1 cellular context compared by ENCODE assay signal in the genomic region with DNA sequence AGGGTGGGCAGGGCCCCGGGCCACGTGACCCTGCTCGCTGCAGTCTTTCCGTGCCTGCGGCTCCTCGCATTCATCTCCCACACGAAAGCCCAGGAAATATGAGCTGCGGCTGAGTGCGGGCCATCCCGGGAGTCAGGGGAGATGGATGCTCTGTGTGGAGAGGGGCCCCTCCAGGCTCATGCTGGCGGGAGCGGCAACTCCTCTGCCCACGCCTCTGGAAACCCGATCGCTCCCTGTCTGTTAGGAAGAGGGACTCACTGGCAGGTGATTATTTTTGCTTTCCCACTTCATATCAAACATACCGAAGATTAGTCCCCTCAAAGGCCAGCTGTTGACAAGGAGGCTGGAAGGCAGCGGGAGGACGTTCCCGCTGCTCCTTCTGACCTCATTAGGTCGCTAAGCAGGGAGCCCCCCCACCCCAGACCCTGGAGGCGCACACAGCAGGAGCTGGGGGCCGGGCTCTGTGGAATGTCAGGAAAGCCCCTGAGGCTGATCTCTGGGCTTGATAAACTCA.
TF ChIP-seq lines count a peak whose summit lies in the region.

No MANE protein-coding gene starts in this region.

TF ChIP-seq in GM23338, 12 proteins besides CTCF, POLR2A, EP300 and RAD21:
- TF ChIP-seq, protein P1, sequence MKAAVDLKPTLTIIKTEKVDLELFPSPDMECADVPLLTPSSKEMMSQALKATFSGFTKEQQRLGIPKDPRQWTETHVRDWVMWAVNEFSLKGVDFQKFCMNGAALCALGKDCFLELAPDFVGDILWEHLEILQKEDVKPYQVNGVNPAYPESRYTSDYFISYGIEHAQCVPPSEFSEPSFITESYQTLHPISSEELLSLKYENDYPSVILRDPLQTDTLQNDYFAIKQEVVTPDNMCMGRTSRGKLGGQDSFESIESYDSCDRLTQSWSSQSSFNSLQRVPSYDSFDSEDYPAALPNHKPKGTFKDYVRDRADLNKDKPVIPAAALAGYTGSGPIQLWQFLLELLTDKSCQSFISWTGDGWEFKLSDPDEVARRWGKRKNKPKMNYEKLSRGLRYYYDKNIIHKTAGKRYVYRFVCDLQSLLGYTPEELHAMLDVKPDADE (IDR thresholded peaks at IDR 0.05) = no peak
- no peak for TF ChIP-seq EZH2phosphoT487 (IDR thresholded peaks at IDR 0.05; ENCODE audit: unreplicated experiment)
- TF ChIP-seq ZNF114 (CRISPR knock-in tag; IDR thresholded peaks at IDR 0.05) = no peak
- TF ChIP-seq ZNF331 (CRISPR knock-in tag; IDR thresholded peaks at IDR 0.05; ENCODE audit: low read depth) = no peak
- TF ChIP-seq, protein P2, sequence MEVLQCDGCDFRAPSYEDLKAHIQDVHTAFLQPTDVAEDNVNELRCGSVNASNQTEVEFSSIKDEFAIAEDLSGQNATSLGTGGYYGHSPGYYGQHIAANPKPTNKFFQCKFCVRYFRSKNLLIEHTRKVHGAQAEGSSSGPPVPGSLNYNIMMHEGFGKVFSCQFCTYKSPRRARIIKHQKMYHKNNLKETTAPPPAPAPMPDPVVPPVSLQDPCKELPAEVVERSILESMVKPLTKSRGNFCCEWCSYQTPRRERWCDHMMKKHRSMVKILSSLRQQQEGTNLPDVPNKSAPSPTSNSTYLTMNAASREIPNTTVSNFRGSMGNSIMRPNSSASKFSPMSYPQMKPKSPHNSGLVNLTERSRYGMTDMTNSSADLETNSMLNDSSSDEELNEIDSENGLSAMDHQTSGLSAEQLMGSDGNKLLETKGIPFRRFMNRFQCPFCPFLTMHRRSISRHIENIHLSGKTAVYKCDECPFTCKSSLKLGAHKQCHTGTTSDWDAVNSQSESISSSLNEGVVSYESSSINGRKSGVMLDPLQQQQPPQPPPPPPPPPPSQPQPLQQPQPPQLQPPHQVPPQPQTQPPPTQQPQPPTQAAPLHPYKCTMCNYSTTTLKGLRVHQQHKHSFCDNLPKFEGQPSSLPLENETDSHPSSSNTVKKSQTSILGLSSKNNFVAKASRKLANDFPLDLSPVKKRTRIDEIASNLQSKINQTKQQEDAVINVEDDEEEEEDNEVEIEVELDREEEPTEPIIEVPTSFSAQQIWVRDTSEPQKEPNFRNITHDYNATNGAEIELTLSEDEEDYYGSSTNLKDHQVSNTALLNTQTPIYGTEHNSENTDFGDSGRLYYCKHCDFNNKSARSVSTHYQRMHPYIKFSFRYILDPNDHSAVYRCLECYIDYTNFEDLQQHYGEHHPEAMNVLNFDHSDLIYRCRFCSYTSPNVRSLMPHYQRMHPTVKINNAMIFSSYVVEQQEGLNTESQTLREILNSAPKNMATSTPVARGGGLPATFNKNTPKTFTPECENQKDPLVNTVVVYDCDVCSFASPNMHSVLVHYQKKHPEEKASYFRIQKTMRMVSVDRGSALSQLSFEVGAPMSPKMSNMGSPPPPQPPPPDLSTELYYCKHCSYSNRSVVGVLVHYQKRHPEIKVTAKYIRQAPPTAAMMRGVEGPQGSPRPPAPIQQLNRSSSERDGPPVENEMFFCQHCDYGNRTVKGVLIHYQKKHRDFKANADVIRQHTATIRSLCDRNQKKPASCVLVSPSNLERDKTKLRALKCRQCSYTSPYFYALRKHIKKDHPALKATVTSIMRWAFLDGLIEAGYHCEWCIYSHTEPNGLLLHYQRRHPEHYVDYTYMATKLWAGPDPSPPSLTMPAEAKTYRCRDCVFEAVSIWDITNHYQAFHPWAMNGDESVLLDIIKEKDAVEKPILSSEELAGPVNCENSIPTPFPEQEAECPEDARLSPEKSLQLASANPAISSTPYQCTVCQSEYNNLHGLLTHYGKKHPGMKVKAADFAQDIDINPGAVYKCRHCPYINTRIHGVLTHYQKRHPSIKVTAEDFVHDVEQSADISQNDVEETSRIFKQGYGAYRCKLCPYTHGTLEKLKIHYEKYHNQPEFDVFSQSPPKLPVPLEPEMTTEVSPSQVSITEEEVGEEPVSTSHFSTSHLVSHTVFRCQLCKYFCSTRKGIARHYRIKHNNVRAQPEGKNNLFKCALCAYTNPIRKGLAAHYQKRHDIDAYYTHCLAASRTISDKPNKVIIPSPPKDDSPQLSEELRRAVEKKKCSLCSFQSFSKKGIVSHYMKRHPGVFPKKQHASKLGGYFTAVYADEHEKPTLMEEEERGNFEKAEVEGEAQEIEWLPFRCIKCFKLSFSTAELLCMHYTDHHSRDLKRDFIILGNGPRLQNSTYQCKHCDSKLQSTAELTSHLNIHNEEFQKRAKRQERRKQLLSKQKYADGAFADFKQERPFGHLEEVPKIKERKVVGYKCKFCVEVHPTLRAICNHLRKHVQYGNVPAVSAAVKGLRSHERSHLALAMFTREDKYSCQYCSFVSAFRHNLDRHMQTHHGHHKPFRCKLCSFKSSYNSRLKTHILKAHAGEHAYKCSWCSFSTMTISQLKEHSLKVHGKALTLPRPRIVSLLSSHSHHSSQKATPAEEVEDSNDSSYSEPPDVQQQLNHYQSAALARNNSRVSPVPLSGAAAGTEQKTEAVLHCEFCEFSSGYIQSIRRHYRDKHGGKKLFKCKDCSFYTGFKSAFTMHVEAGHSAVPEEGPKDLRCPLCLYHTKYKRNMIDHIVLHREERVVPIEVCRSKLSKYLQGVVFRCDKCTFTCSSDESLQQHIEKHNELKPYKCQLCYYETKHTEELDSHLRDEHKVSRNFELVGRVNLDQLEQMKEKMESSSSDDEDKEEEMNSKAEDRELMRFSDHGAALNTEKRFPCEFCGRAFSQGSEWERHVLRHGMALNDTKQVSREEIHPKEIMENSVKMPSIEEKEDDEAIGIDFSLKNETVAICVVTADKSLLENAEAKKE (CRISPR knock-in tag; IDR thresholded peaks at IDR 0.05) = no peak
- TF ChIP-seq STAT1 (IDR thresholded peaks at IDR 0.05; ENCODE audit: unreplicated experiment) = no peak
- TF ChIP-seq NANOG (IDR thresholded peaks at IDR 0.05; ENCODE audit: borderline replicate concordance) = no peak
- no peak for TF ChIP-seq CREB1 (CRISPR knock-in tag; IDR thresholded peaks at IDR 0.05; ENCODE audit: low read depth)
- TF ChIP-seq, protein P3, sequence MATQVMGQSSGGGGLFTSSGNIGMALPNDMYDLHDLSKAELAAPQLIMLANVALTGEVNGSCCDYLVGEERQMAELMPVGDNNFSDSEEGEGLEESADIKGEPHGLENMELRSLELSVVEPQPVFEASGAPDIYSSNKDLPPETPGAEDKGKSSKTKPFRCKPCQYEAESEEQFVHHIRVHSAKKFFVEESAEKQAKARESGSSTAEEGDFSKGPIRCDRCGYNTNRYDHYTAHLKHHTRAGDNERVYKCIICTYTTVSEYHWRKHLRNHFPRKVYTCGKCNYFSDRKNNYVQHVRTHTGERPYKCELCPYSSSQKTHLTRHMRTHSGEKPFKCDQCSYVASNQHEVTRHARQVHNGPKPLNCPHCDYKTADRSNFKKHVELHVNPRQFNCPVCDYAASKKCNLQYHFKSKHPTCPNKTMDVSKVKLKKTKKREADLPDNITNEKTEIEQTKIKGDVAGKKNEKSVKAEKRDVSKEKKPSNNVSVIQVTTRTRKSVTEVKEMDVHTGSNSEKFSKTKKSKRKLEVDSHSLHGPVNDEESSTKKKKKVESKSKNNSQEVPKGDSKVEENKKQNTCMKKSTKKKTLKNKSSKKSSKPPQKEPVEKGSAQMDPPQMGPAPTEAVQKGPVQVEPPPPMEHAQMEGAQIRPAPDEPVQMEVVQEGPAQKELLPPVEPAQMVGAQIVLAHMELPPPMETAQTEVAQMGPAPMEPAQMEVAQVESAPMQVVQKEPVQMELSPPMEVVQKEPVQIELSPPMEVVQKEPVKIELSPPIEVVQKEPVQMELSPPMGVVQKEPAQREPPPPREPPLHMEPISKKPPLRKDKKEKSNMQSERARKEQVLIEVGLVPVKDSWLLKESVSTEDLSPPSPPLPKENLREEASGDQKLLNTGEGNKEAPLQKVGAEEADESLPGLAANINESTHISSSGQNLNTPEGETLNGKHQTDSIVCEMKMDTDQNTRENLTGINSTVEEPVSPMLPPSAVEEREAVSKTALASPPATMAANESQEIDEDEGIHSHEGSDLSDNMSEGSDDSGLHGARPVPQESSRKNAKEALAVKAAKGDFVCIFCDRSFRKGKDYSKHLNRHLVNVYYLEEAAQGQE (IDR thresholded peaks at IDR 0.05; ENCODE audit: unreplicated experiment) = no peak
- TF ChIP-seq EZH2 (IDR thresholded peaks at IDR 0.05; ENCODE audit: low read depth, unreplicated experiment) = no peak
- TF ChIP-seq JUNB (IDR thresholded peaks at IDR 0.05; ENCODE audit: unreplicated experiment) = no peak
- no peak for TF ChIP-seq POLR2AphosphoS5 (IDR thresholded peaks at IDR 0.05; ENCODE audit: low read depth)
TF ChIP-seq in GM23338: peak in this region for 0.
